ENCODE assay signal across 29 cellular contexts in the genomic region with DNA sequence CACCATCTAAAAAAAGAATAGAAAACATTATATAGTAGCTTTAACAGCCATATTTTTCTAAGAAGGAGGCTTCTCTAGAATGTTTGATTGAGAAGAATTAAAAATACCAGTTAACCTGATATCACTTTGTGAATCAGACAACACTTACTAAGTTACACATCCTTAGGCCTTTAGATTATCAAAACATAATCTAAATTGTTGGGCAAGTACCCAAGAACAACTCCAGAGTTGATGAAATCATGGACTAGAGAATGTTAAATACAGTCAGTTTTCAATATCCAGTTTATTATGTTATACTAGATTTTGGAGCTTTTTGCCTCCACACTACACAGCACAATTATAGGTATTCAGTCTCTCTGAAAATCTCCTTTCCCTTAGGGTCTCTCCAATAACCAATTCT. TPM values are rescaled to one million over a fixed set of nuclear protein-coding genes. Genes with fewer than 3 reads are reported as not detected.
"Had no signal": no experiment of that assay in that cellular context is flagged by ENCODE, and none has a peak within 500 bp of the region (broad histone marks: within the 10 kb centered on the region; RNA-seq: fewer than 3 reads in every experiment).

No MANE protein-coding gene starts in this region.

- H3K27ac ChIP-seq: brain microvascular endothelial cell, coronary artery, thyroid gland had no signal

- H3K9me3 ChIP-seq: thyroid gland had no signal

- H3K9me3 Mint-ChIP-seq: activated B cell treated with CpG ODN at 0.5 μM for 24 hours; activated CD4-positive, alpha-beta memory T cell treated with anti-CD3 and anti-CD28 coated beads for 36 hours; activated naive CD8-positive, alpha-beta T cell treated with anti-CD3 and anti-CD28 coated beads for 36 hours; activated T-helper 17 cell treated with anti-CD3 and anti-CD28 coated beads, Interleukin-2, amount 50 U/mL, for 72 hours; central memory CD8-positive, alpha-beta T cell; T-cell had no signal

- H3K36me3 ChIP-seq: brain microvascular endothelial cell had no signal

- H3K4me1 ChIP-seq: thyroid gland had no signal

- H3K27ac Mint-ChIP-seq: activated B cell treated with CpG ODN at 0.5 μM for 24 hours; activated CD4-positive, alpha-beta memory T cell treated with anti-CD3 and anti-CD28 coated beads for 36 hours; activated CD8-positive, alpha-beta memory T cell treated with anti-CD3 and anti-CD28 coated beads, Interleukin-2, amount 10 ng/mL, durations not matched to agents 7 days and 5 days; activated naive CD8-positive, alpha-beta T cell treated with anti-CD3 and anti-CD28 coated beads for 36 hours; activated T-helper 17 cell treated with anti-CD3 and anti-CD28 coated beads, Interleukin-2, amount 50 U/mL, for 72 hours; nephron progenitor cell; T-cell had no signal

- H3K4me3 Mint-ChIP-seq: activated B cell treated with CpG ODN at 0.5 μM for 24 hours; activated CD4-positive, alpha-beta memory T cell treated with anti-CD3 and anti-CD28 coated beads for 36 hours; activated CD8-positive, alpha-beta memory T cell treated with anti-CD3 and anti-CD28 coated beads, Interleukin-2, amount 10 ng/mL, durations not matched to agents 7 days and 5 days; activated naive CD8-positive, alpha-beta T cell treated with anti-CD3 and anti-CD28 coated beads for 36 hours; activated T-helper 17 cell treated with anti-CD3 and anti-CD28 coated beads, Interleukin-2, amount 50 U/mL, for 72 hours; central memory CD8-positive, alpha-beta T cell; nephron progenitor cell; T-cell had no signal

- H3K4me1 Mint-ChIP-seq: activated B cell treated with CpG ODN at 0.5 μM for 24 hours; activated CD8-positive, alpha-beta memory T cell treated with anti-CD3 and anti-CD28 coated beads, Interleukin-2, amount 10 ng/mL, durations not matched to agents 7 days and 5 days; activated naive CD8-positive, alpha-beta T cell treated with anti-CD3 and anti-CD28 coated beads for 36 hours; activated T-helper 17 cell treated with anti-CD3 and anti-CD28 coated beads, Interleukin-2, amount 50 U/mL, for 72 hours; central memory CD8-positive, alpha-beta T cell; nephron progenitor cell; T-cell had no signal

- H3K27me3 Mint-ChIP-seq: activated B cell treated with CpG ODN at 0.5 μM for 24 hours; activated CD4-positive, alpha-beta memory T cell treated with anti-CD3 and anti-CD28 coated beads for 36 hours; activated CD8-positive, alpha-beta memory T cell treated with anti-CD3 and anti-CD28 coated beads, Interleukin-2, amount 10 ng/mL, durations not matched to agents 7 days and 5 days; activated naive CD8-positive, alpha-beta T cell treated with anti-CD3 and anti-CD28 coated beads for 36 hours; activated T-helper 17 cell treated with anti-CD3 and anti-CD28 coated beads, Interleukin-2, amount 50 U/mL, for 72 hours; central memory CD8-positive, alpha-beta T cell; T-cell had no signal

- H3K27me3 ChIP-seq: brain microvascular endothelial cell, thyroid gland had no signal

- H3K4me3 ChIP-seq: coronary artery, thyroid gland had no signal

- DNase-seq: activated B cell treated with CpG ODN at 0.5 μM for 24 hours; activated CD4-positive, alpha-beta memory T cell treated with anti-CD3 and anti-CD28 coated beads for 36 hours; activated CD4-positive, alpha-beta T cell treated with anti-CD3 and anti-CD28 coated beads for 4 hours; activated CD8-positive, alpha-beta memory T cell treated with anti-CD3 and anti-CD28 coated beads, Interleukin-2, amount 10 ng/mL, durations not matched to agents 7 days and 5 days; activated naive CD4-positive, alpha-beta T cell; activated naive CD8-positive, alpha-beta T cell treated with anti-CD3 and anti-CD28 coated beads for 36 hours; brain microvascular endothelial cell; hypothalamus; midbrain; nephron progenitor cell; nucleus accumbens; posterior cingulate gyrus; stimulated activated CD4-positive, alpha-beta T cell treated with anti-CD3 and anti-CD28 coated beads, Interleukin-12 subunit alpha, Interleukin-12 subunit beta, amount 100 ng/mL, for 4 hours; stimulated activated CD4-positive, alpha-beta T cell treated with anti-CD3 and anti-CD28 coated beads, Interleukin-2, amount 100 ng/mL, for 24 hours; stimulated activated naive CD4-positive, alpha-beta T cell treated with Interleukin-2 at 50 U/mL for 16 hours; T-cell; thyroid gland had no signal

- ATAC-seq: activated CD8-positive, alpha-beta memory T cell treated with anti-CD3 and anti-CD28 coated beads, Interleukin-2, amount 10 ng/mL, durations not matched to agents 7 days and 5 days; activated T-helper 17 cell treated with anti-CD3 and anti-CD28 coated beads, Interleukin-2, amount 50 U/mL, for 72 hours; left lobe of liver; T-cell had no signal

RNA-seq across cellular contexts. Expression of gene ARL13A, which starts 39.6 kb away (rescaled TPM):
- total RNA-seq: activated B cell treated with CpG ODN at 0.5 μM for 24 hours; activated CD4-positive, alpha-beta memory T cell treated with anti-CD3 and anti-CD28 coated beads for 36 hours; activated CD8-positive, alpha-beta memory T cell treated with anti-CD3 and anti-CD28 coated beads, Interleukin-2, amount 10 ng/mL, durations not matched to agents 7 days and 5 days; activated naive CD8-positive, alpha-beta T cell treated with anti-CD3 and anti-CD28 coated beads for 36 hours; activated T-helper 17 cell treated with anti-CD3 and anti-CD28 coated beads, Interleukin-2, amount 50 U/mL, for 72 hours; frontal cortex; left lobe of liver; lung microvascular endothelial cell; myocyte; renal cortical epithelial cell; subcutaneous adipose tissue; T-cell; thyroid gland; ureter had no signal
- polyA plus RNA-seq: esophagus, keratinocyte had no signal
